Comparison of ENCODE assay signal across 24 cellular contexts in genomic region chr13:42348576-42348975, GRCh38.
"Had no signal": no experiment of that assay in that cellular context is flagged by ENCODE, and none has a peak within 500 bp of the region (broad histone marks: within the 10 kb centered on the region; RNA-seq: fewer than 3 reads in every experiment).

No MANE protein-coding gene starts in this region.

- H3K27me3 Mint-ChIP-seq: activated B cell treated with CpG ODN at 0.5 μM for 24 hours; activated CD8-positive, alpha-beta memory T cell treated with anti-CD3 and anti-CD28 coated beads, Interleukin-2, amount 10 ng/mL, durations not matched to agents 7 days and 5 days; brain; central memory CD8-positive, alpha-beta T cell; T-cell had no signal

- H3K27ac ChIP-seq: KMS-11, SK-N-MC had no signal

- H3K4me1 Mint-ChIP-seq: activated B cell treated with CpG ODN at 0.5 μM for 24 hours, brain had no signal

- H3K4me3 Mint-ChIP-seq: activated B cell treated with CpG ODN at 0.5 μM for 24 hours; activated CD8-positive, alpha-beta memory T cell treated with anti-CD3 and anti-CD28 coated beads, Interleukin-2, amount 10 ng/mL, durations not matched to agents 7 days and 5 days; activated naive CD4-positive, alpha-beta T cell treated with anti-CD3 and anti-CD28 coated beads for 36 hours; brain; central memory CD8-positive, alpha-beta T cell; T-cell had no signal

- H3K36me3 Mint-ChIP-seq: brain, T-cell had no signal

- H3K9me3 Mint-ChIP-seq: activated B cell treated with CpG ODN at 0.5 μM for 24 hours; activated naive CD4-positive, alpha-beta T cell treated with anti-CD3 and anti-CD28 coated beads for 36 hours; brain; central memory CD8-positive, alpha-beta T cell; T-cell had no signal

- DNase-seq: activated B cell treated with CpG ODN at 0.5 μM for 24 hours; activated CD8-positive, alpha-beta memory T cell treated with anti-CD3 and anti-CD28 coated beads, Interleukin-2, amount 10 ng/mL, durations not matched to agents 7 days and 5 days; activated effector memory CD4-positive, alpha-beta T cell treated with Interleukin-2 at 50 U/mL for 16 hours; activated naive CD4-positive, alpha-beta T cell treated with anti-CD3 and anti-CD28 coated beads for 36 hours; activated T-cell treated with anti-CD3 and anti-CD28 coated beads, Interleukin-2, amount 50 U/mL, for 48 hours; amygdala; NCI-H1092; NCI-H1417; NCI-H2029; NCI-H2107; NCI-H2171 treated with DMSO at 0.1 percent for 48 hours; NCI-H226; NCI-H526; NCI-H82; RPMI8226; T-cell; T1000 had no signal

- ATAC-seq: activated CD8-positive, alpha-beta memory T cell treated with anti-CD3 and anti-CD28 coated beads, Interleukin-2, amount 10 ng/mL, durations not matched to agents 7 days and 5 days; HepG2; Panc1; Right ventricle myocardium inferior; T-cell had no signal

- H3K27ac Mint-ChIP-seq: activated B cell treated with CpG ODN at 0.5 μM for 24 hours; activated CD8-positive, alpha-beta memory T cell treated with anti-CD3 and anti-CD28 coated beads, Interleukin-2, amount 10 ng/mL, durations not matched to agents 7 days and 5 days; activated naive CD4-positive, alpha-beta T cell treated with anti-CD3 and anti-CD28 coated beads for 36 hours; brain; T-cell had no signal

- H3K4me3 ChIP-seq: SK-N-MC had no signal
